ENCODE assay signal across 1 cellular context in the genomic region with DNA sequence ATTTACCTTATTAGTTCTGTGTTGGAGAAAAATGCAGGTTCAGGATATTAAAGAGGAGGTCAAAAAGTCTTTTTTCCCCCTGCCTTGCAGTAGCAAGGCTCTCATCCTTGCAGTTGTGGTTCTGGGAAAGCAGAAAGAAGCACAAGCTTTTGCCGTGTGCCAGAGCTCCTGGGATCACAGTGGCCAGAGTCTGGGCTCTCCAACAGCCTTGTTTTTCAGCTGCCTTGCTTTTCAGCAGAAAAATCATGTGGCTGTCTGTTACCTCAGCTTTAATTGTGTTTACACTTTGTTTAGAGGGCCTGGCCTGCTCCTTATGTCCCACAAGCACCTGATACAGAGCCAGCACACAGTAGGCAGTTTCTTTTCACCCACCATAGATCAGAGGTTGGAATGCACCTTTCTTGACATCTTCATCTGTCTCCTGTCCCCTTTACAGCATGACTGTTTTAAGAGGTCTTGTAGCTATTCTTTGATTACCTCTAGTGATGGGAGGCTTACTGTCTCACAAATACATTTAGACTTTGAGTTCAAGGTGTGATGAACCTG.
TF ChIP-seq lines count a peak whose summit lies in the region.

No MANE protein-coding gene starts in this region.

TF ChIP-seq in HepG2, 621 proteins besides CTCF, POLR2A, EP300 and RAD21 (continued from another document):
- TF ChIP-seq, protein P1, sequence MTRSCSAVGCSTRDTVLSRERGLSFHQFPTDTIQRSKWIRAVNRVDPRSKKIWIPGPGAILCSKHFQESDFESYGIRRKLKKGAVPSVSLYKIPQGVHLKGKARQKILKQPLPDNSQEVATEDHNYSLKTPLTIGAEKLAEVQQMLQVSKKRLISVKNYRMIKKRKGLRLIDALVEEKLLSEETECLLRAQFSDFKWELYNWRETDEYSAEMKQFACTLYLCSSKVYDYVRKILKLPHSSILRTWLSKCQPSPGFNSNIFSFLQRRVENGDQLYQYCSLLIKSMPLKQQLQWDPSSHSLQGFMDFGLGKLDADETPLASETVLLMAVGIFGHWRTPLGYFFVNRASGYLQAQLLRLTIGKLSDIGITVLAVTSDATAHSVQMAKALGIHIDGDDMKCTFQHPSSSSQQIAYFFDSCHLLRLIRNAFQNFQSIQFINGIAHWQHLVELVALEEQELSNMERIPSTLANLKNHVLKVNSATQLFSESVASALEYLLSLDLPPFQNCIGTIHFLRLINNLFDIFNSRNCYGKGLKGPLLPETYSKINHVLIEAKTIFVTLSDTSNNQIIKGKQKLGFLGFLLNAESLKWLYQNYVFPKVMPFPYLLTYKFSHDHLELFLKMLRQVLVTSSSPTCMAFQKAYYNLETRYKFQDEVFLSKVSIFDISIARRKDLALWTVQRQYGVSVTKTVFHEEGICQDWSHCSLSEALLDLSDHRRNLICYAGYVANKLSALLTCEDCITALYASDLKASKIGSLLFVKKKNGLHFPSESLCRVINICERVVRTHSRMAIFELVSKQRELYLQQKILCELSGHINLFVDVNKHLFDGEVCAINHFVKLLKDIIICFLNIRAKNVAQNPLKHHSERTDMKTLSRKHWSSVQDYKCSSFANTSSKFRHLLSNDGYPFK (CRISPR knock-in tag; IDR thresholded peaks at IDR 0.05; ENCODE audit: borderline replicate concordance): no peak
- no peak for TF ChIP-seq KDM3A (CRISPR knock-in tag; IDR thresholded peaks at IDR 0.05; ENCODE audit: low read depth)
- no peak for TF ChIP-seq HMGA1 (CRISPR knock-in tag; conservative IDR thresholded peaks at IDR 0.05)
- no peak for TF ChIP-seq ZFP90 (CRISPR knock-in tag; IDR thresholded peaks at IDR 0.05; ENCODE audit: borderline replicate concordance)
